Comparison of ENCODE assay signal across 8 cellular contexts in the genomic region with DNA sequence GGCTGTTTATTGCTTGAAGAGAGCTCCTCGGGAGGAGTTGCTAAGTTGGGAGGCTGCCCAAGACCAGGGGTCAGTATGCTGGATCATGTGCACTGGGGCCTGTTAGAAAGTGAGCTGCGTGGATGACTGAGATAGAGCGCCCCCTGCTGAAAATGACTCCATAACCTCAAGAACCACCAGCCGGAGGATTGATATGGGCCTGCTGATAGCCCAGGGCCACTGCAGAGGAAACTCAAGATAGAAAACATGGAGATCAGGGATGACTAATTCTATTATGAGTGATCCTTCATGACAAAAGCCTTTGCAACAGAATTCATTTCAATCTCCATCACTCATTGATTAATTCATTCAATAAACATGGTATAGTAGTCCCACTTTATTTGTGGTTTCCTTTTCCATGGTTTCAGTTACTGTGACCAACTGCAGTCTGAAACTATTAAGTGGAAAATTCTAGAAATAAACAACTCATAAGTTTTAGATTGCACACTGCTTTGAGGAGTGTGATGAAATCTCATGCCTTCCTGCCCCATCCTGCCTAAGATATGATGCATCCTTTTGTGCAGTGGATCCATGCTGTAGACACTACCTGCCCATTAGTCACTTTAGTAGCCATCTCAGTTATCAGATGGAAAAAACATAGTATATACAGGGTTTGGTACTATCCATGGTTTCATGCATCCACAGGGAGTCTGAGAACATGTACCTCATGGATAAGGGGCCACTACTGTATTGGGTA.
DNase-seq lines count a peak whose midpoint lies in the region; ATAC-seq and TF ChIP-seq lines count a peak whose summit lies in the region.

No MANE protein-coding gene starts in this region.

- H3K27me3 Mint-ChIP-seq in T-helper 17 cell = no peaks in the 10 kb centered on the region

- H3K27ac Mint-ChIP-seq in T-helper 17 cell = no peak overlapping the region

- H3K36me3 Mint-ChIP-seq in T-helper 17 cell (ENCODE audit: low read depth) = no peaks in the 10 kb centered on the region

- no peaks in the 10 kb centered on the region for H3K4me1 Mint-ChIP-seq in T-helper 17 cell

- no peaks in the 10 kb centered on the region for H3K4me1 ChIP-seq in stomach

- peaks cover 0 to 6% (median 0%) of the 10 kb centered on the region in 3 donors for H3K27me3 ChIP-seq in stomach

- intact Hi-C loops in stomach (cut with DNase I; ENCODE audit: low total_unique reads) = loop anchor here (10.0 kb wide), 1 partner anchor 321 kb away; no protein-coding TSS in a partner anchor

- no peak overlapping the region for H3K4me3 Mint-ChIP-seq in T-helper 17 cell

- TF ChIP-seq CTCF in cardiac fibroblast (IDR thresholded peaks at IDR 0.05; ENCODE audit: low read depth, low read length) = peak; percentile 38
- peak in 3 of 7 experiments; percentile 16 to 45 (median 20) for TF ChIP-seq CTCF in stomach (IDR thresholded peaks at IDR 0.05)

- H3K36me3 ChIP-seq in stomach = no peaks in the 10 kb centered on the region

- H3K9me3 ChIP-seq in T-helper 17 cell (ENCODE audit: control insufficient read depth, low read length, poor library complexity, severe bottlenecking) = no peaks in the 10 kb centered on the region
- H3K9me3 ChIP-seq in stomach = no peaks in the 10 kb centered on the region

- H3K27ac ChIP-seq in stomach = no peak overlapping the region

- H3K4me3 ChIP-seq in cardiac fibroblast (replicated peaks in 1 of 2; ENCODE audit: low read depth in 2 of 2, low read length in 2 of 2) (no peak overlapping the region), stomach (no peak overlapping the region)

- no peak for TF ChIP-seq EP300 in stomach (IDR thresholded peaks at IDR 0.05)

- WGBS in stomach, 5 donors = 5 to 27% (median 8%) methylated on average over 3 to 4 of the region's 4 CpGs

- TF ChIP-seq POLR2A in stomach (IDR thresholded peaks at IDR 0.05) = no peak

- DNase-seq in NOMO-1 treated with DMSO at 0.1 percent for 48 hours (lab: John Stamatoyannopoulos, UW; ENCODE audit: unreplicated experiment) (peak; percentile 53), NOMO-1 treated with dmso at 0.1 percent for 144 hours (lab: John Stamatoyannopoulos, UW; ENCODE audit: unreplicated experiment) (no peak), T-helper 17 cell (peak in 2 of 3 donors; percentile 12 to 14), cardiac fibroblast (ENCODE audit: low read depth in 2 of 2) (peak; percentile 51), medulla oblongata (ENCODE audit: extremely low spot score) (peak; percentile 48), stomach (peak; percentile 48)

- ATAC-seq in HG03520 (IDR thresholded peaks at IDR 0.05; ENCODE audit: unreplicated experiment) (peak; percentile 88), T-helper 17 cell (peak; percentile 63), GM18520 (IDR thresholded peaks at IDR 0.05; ENCODE audit: unreplicated experiment) (no peak)
